9 cellular contexts compared by ENCODE assay signal in the genomic region with DNA sequence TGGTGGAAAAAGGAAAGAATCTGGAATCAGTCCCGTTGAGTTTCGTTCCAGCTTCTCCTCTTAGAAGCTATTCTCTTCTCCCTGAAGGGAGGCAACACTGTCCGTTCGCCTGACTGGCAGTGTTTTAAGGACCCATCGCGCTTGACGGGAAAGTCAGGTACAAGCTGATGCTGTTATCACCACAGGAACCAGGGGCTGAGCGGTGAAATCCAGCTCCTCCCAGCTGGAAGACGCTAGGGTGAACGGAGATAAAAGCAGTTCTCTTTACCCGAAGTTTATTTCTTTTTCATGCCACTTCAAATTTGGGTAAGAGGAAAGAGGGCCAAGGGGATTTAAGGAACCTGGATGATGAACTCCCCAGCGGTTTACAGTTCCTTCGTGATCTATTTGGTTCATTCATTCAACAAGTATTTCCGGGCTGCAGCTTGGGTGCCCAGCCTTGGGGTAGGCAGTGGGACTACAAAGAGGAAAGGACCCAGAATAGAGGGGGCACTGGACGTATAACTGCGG. TPM values are rescaled to one million over a fixed set of nuclear protein-coding genes. Genes with fewer than 3 reads are reported as not detected.
A peak's percentile ranks its signal among the peaks of the same experiment; 100 is the strongest.
DNase-seq lines count a peak whose midpoint lies in the region; ATAC-seq, FAIRE-seq and TF ChIP-seq lines count a peak whose summit lies in the region.
"Had no signal": no experiment of that assay in that cellular context is flagged by ENCODE, and none has a peak within 500 bp of the region (broad histone marks: within the 10 kb centered on the region; RNA-seq: fewer than 3 reads in every experiment).

No MANE protein-coding gene starts in this region.

- H3K4me1 ChIP-seq in heart right ventricle: peaks cover 0 to 9% (median 3%) of the 10 kb centered on the region in 9 donors
- H3K4me1 ChIP-seq in adipocyte (ENCODE audit: control insufficient read depth, insufficient read depth, low read length): peaks cover 5% of the 10 kb centered on the region
- peaks cover 0 to 2% of the 10 kb centered on the region in 2 donors for H3K4me1 ChIP-seq in kidney (ENCODE audit: control insufficient read depth in 1 of 2, insufficient read depth in 1 of 2, low read depth in 1 of 2, low read length in 2 of 2)
- H3K4me1 ChIP-seq in urinary bladder (ENCODE audit: insufficient read depth): no peaks in the 10 kb centered on the region

- H3K4me3 ChIP-seq in heart right ventricle (peak overlapping the region in 9 of 10 donors; percentile 24 to 46 (median 38)), adipocyte (ENCODE audit: low read length) (peak overlapping the region; percentile 70), kidney (ENCODE audit: low read length in 2 of 2) (peak overlapping the region; percentile 45 to 58), urinary bladder (ENCODE audit: low read depth, low read length) (peak overlapping the region; percentile 37)

- no peaks in the 10 kb centered on the region for H3K36me3 ChIP-seq in heart right ventricle
- H3K36me3 ChIP-seq in adipocyte (ENCODE audit: control insufficient read depth, insufficient read depth, low read length, severe bottlenecking): no peaks in the 10 kb centered on the region
- no peaks in the 10 kb centered on the region for H3K36me3 ChIP-seq in kidney (ENCODE audit: control insufficient read depth in 1 of 2, insufficient read depth in 2 of 2, low read length in 2 of 2)
- no peaks in the 10 kb centered on the region for H3K36me3 ChIP-seq in urinary bladder (ENCODE audit: insufficient read depth)

- no peak for TF ChIP-seq CTCF in heart right ventricle (IDR thresholded peaks at IDR 0.05)
- no peak for TF ChIP-seq CTCF in kidney (IDR thresholded peaks at IDR 0.05; ENCODE audit: borderline replicate concordance, extremely low read depth, insufficient read depth)

- H3K9me3 ChIP-seq in heart right ventricle (no peaks in the 10 kb centered on the region), adipocyte (ENCODE audit: control insufficient read depth, low read length) (no peaks in the 10 kb centered on the region), kidney (ENCODE audit: control insufficient read depth in 1 of 2, low read length in 2 of 2) (no peaks in the 10 kb centered on the region)

- H3K27me3 ChIP-seq in heart right ventricle: peaks cover 0 to 47% (median 23%) of the 10 kb centered on the region in 7 donors
- H3K27me3 ChIP-seq in adipocyte (replicated peaks; ENCODE audit: control insufficient read depth, insufficient read depth, low read length): peaks cover 17% of the 10 kb centered on the region

- DNase-seq in heart right ventricle (no peak), cardiac septum (ENCODE audit: low spot score) (no peak), adipocyte (ENCODE audit: low read depth) (no peak), kidney (no peak), NAMALWA (ENCODE audit: low spot score) (no peak), T-helper 9 cell (no peak)
- DNase-seq: GDM1 had no signal

- no peak overlapping the region for H3K27ac ChIP-seq in heart right ventricle
- no peak overlapping the region for H3K27ac ChIP-seq in kidney (ENCODE audit: low read depth in 2 of 2, low read length in 2 of 2)
- no peak overlapping the region for H3K27ac ChIP-seq in urinary bladder (ENCODE audit: low read depth)

- WGBS in heart right ventricle, 2 donors: 6 to 7% methylated on average over 16 of the region's 16 CpGs
- 5% methylated on average over 16 of the region's 16 CpGs for WGBS in urinary bladder

- H3K9ac ChIP-seq in adipocyte (ENCODE audit: low read length) (peak overlapping the region; percentile 10), kidney (ENCODE audit: low read length in 2 of 2) (no peak overlapping the region)

- intact Hi-C loops in heart right ventricle (cut with DNase I): no loop called here
- intact Hi-C loops in cardiac septum (cut with DNase I): loop anchor here (10.0 kb wide), 1 partner anchor 235 kb away; no protein-coding TSS in a partner anchor
- intact Hi-C loops in kidney (cut with DNase I): no loop called here

- ATAC-seq in heart right ventricle (no peak), HG02798 (IDR thresholded peaks at IDR 0.05; ENCODE audit: poor library complexity, unreplicated experiment) (no peak)

- FAIRE-seq in kidney (lab: Jason Lieb, UNC): no peak

RNA-seq across cellular contexts. Expression of a gene that starts 0.6 kb away (rescaled TPM):
- total RNA-seq in heart right ventricle: under 1 TPM in 1 of 10 donors, not detected in 9; 0.76 TPM
- not detected for polyA plus RNA-seq in heart right ventricle
- not detected for total RNA-seq in cardiac septum
- total RNA-seq in kidney: 0.57 TPM
- polyA plus RNA-seq in kidney (ENCODE audit: insufficient read depth, low read depth, low replicate concordance): 0.88 TPM
- total RNA-seq in urinary bladder: 0.16 TPM
- polyA plus RNA-seq in urinary bladder: not detected
